In the genomic region with DNA sequence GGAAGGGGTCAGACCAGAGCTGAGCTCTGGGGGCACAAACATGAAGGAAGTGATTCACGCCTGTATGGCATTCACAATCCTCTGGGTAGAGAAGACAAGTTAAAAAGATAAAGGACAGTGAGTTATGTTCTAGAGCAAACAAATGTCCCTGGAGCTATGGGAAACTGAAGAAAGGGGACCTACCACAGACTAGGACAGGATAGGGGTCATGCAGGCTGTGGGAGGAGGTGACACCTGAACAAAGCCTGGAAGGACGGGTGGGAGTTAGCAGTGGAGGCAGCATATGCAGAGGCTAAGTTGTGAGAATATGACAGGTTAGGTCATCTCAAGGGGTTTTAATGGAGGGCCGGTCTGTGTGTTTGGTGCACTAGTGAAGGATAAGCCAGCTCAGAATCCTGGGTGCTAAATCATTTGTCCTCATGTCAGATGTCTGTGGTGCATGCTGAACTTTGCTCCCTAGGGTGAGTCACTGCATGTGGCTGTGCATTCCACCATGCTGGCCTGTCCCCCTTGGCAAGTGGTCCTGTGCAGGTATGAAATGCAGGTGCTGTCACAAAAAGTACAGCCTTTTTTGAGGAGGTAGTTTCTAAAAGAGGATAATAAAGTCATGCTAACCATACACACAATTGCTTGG, we compare ENCODE assay signal across 18 cellular contexts. TPM values are rescaled to one million over a fixed set of nuclear protein-coding genes. Genes with fewer than 3 reads are reported as not detected.
A peak's percentile ranks its signal among the peaks of the same experiment; 100 is the strongest.
DNase-seq lines count a peak whose midpoint lies in the region; ATAC-seq, FAIRE-seq and TF ChIP-seq lines count a peak whose summit lies in the region.
"Had no signal": no experiment of that assay in that cellular context is flagged by ENCODE, and none has a peak within 500 bp of the region (broad histone marks: within the 10 kb centered on the region; RNA-seq: fewer than 3 reads in every experiment).

No MANE protein-coding gene starts in this region.

- H4K20me1 ChIP-seq in K562 (replicated peaks; ENCODE audit: control insufficient read depth, insufficient read depth, low read length): no peaks in the 10 kb centered on the region

- H2AFZ ChIP-seq in K562 (ENCODE audit: low read depth, low read length): no peak overlapping the region
- H2AFZ ChIP-seq in mesenchymal stem cell (ENCODE audit: low read depth, low read length): no peak overlapping the region

- no peak overlapping the region for H3K23ac ChIP-seq in mesenchymal stem cell (ENCODE audit: low read length in 2 of 2)

- intact Hi-C loops in K562 (cut with micrococcal nuclease): no loop called here

- H3K9me1 ChIP-seq in K562 (ENCODE audit: control insufficient read depth, insufficient read depth, low read length): no peaks in the 10 kb centered on the region

- H2BK12ac ChIP-seq in mesenchymal stem cell (ENCODE audit: low read length in 2 of 2): no peak overlapping the region

- BruUV-seq in K562 (replicated peaks; lab: Mats Ljungman, UMichigan): no TSS peak

- H3K27ac ChIP-seq in A549 (no peak overlapping the region), K562 (ENCODE audit: extremely low read depth, low read depth, low read length) (no peak overlapping the region; the same call in 2 of the 3 replicates), mesenchymal stem cell (ENCODE audit: low read length, poor library complexity, severe bottlenecking) (no peak overlapping the region)
- H3K27ac ChIP-seq: SK-N-MC had no signal

- TF ChIP-seq CTCF in A549 (IDR thresholded peaks at IDR 0.05) (no peak), K562 (IDR thresholded peaks at IDR 0.05 in 2 of 3, conservative IDR thresholded peaks at IDR 0.05 in 1 of 3; ENCODE audit: insufficient read depth in 2 of 3, low read depth in 1 of 3, low read length in 3 of 3) (no peak)

- no peak overlapping the region for H3K4me3 ChIP-seq in A549
- H3K4me3 ChIP-seq in K562: no peak overlapping the region
- no peak overlapping the region for H3K4me3 ChIP-seq in mesenchymal stem cell (ENCODE audit: insufficient read depth in 1 of 2, low read depth in 1 of 2, low read length in 2 of 2)
- H3K4me3 ChIP-seq: GM12878, SK-N-MC had no signal

- H3K9me3 ChIP-seq in A549 (no peaks in the 10 kb centered on the region), K562 (replicated peaks; ENCODE audit: control insufficient read depth, insufficient read depth, low read depth, low read length) (no peaks in the 10 kb centered on the region), mesenchymal stem cell (ENCODE audit: control insufficient read depth, low read length) (no peaks in the 10 kb centered on the region)

- H3K4ac ChIP-seq in mesenchymal stem cell (ENCODE audit: low read depth in 1 of 2, low read length in 2 of 2): no peak overlapping the region

- TF ChIP-seq EP300 in A549 (IDR thresholded peaks at IDR 0.05) (no peak), K562 (IDR thresholded peaks at IDR 0.05; ENCODE audit: low read length) (no peak)

- POLR2A ChIA-PET in A549 (lab: Yijun Ruan, JAX): no interaction called here
- POLR2A ChIA-PET in K562 (lab: Yijun Ruan, JAX): interaction anchor here (0.7 to 1.0 kb wide), 3 partner anchors 9 to 1634 kb away, joined by 3 to 5 read pairs (median 3); no protein-coding TSS in a partner anchor

- CTCF ChIA-PET in A549 (lab: Yijun Ruan, JAX): no interaction called here
- CTCF ChIA-PET in K562 (lab: Yijun Ruan, JAX; ENCODE audit: low intra/inter-chr PET ratio): no interaction called here

- in situ Hi-C loops in K562 (cut with MboI): no loop called here

- TF ChIP-seq RAD21 in A549 (conservative IDR thresholded peaks at IDR 0.05 in 1 of 2, IDR thresholded peaks at IDR 0.05 in 1 of 2) (no peak), K562 (CRISPR knock-in tag; conservative IDR thresholded peaks at IDR 0.05 in 1 of 2, IDR thresholded peaks at IDR 0.05 in 1 of 2) (no peak)

- H4K91ac ChIP-seq in mesenchymal stem cell (ENCODE audit: low read length): peak overlapping the region; percentile 28

- H3K18ac ChIP-seq in mesenchymal stem cell (ENCODE audit: low read depth in 1 of 2, low read length in 2 of 2): no peak overlapping the region

- ATAC-seq in A549: peak; percentile 47 to 54; a peak in 2 of 6 replicates
- ATAC-seq in K562: peak; percentile 57
- no peak for ATAC-seq in HG02759 (IDR thresholded peaks at IDR 0.05; ENCODE audit: unreplicated experiment)
- ATAC-seq: GM12878 had no signal

- H2BK15ac ChIP-seq in mesenchymal stem cell (ENCODE audit: low read depth, poor library complexity, severe bottlenecking): no peak overlapping the region

- H2BK5ac ChIP-seq in mesenchymal stem cell (ENCODE audit: low read depth, low read length, poor library complexity, severe bottlenecking): no peak overlapping the region

- H3K9ac ChIP-seq in K562 (ENCODE audit: insufficient read depth in 1 of 2, low read depth in 2 of 2, low read length in 2 of 2): no peak overlapping the region
- H3K9ac ChIP-seq in mesenchymal stem cell (ENCODE audit: low read length): no peak overlapping the region

- H3K4me1 ChIP-seq in A549: no peaks in the 10 kb centered on the region
- H3K4me1 ChIP-seq in K562 (replicated peaks in 1 of 2; ENCODE audit: control insufficient read depth in 2 of 2, insufficient read depth in 2 of 2, low read length in 2 of 2): no peaks in the 10 kb centered on the region; a peak in 1 of 5 replicates
- no peaks in the 10 kb centered on the region for H3K4me1 ChIP-seq in mesenchymal stem cell (ENCODE audit: control insufficient read depth, insufficient read depth, low read depth, low read length)

- 34% methylated on average over 3 of the region's 3 CpGs for WGBS in A549 (ENCODE audit: missing lambda C conversion rate)
- 5% methylated on average over 3 of the region's 3 CpGs for WGBS in K562 (ENCODE audit: insufficient coverage, low coverage, missing lambda C conversion rate)
- 78% methylated on average over 3 of the region's 3 CpGs for WGBS in mesenchymal stem cell

- H3K79me1 ChIP-seq in mesenchymal stem cell (replicated peaks; ENCODE audit: low read length, poor library complexity, severe bottlenecking): no peaks in the 10 kb centered on the region

- H3K27me3 ChIP-seq in K562 (ENCODE audit: control insufficient read depth in 2 of 2, insufficient read depth in 2 of 2, low read length in 2 of 2): peaks cover 9 to 24% of the 10 kb centered on the region in 2 experiments
- no peaks in the 10 kb centered on the region for H3K27me3 ChIP-seq in mesenchymal stem cell (ENCODE audit: control insufficient read depth in 1 of 2, insufficient read depth in 1 of 2, low read length in 2 of 2)

- no peak overlapping the region for H2BK120ac ChIP-seq in mesenchymal stem cell (ENCODE audit: low read depth, low read length)

- DNase-seq in A549 (ENCODE audit: low read depth in 1 of 2, low spot score in 1 of 2) (no peak), HuH-7 (ENCODE audit: low spot score) (peak; percentile 37), K562 (ENCODE audit: extremely low read depth in 1 of 4, low spot score in 3 of 4) (peak in 1 of 4 experiments; percentile 14), mesenchymal stem cell (no peak), GM12891 (ENCODE audit: insufficient read length, low spot score) (no peak), UCSD-AML1 (lab: John Stamatoyannopoulos, UW; ENCODE audit: unreplicated experiment) (no peak), GOT3 (lab: John Stamatoyannopoulos, UW) (no peak)
- DNase-seq: 8988T; C1 segment of cervical spinal cord; NCI-H1436 treated with DMSO at 0.1 percent for 48 hours; NCI-H2081 treated with DMSO at 0.1 percent for 48 hours; NCI-H69; NK-92 treated with Interleukin-12 subunit alpha and Interleukin-12 subunit beta, amount 100 ng/mL, for 24 hours; OCI-M1 had no signal

- H3K79me2 ChIP-seq in K562 (ENCODE audit: control insufficient read depth, insufficient read depth, low read length): no peaks in the 10 kb centered on the region

- no peak overlapping the region for H4K8ac ChIP-seq in mesenchymal stem cell (ENCODE audit: low read length)

- H2AK5ac ChIP-seq in mesenchymal stem cell (ENCODE audit: low read length, severe bottlenecking): no peak overlapping the region

- H3K4me2 ChIP-seq in A549 (no peak overlapping the region), K562 (ENCODE audit: insufficient read depth, low read length) (no peak overlapping the region), mesenchymal stem cell (ENCODE audit: low read length, poor library complexity, severe bottlenecking) (no peak overlapping the region)

- no peaks in the 10 kb centered on the region for H3K36me3 ChIP-seq in K562 (ENCODE audit: control insufficient read depth, insufficient read depth, low read length)
- H3K36me3 ChIP-seq in mesenchymal stem cell (ENCODE audit: control insufficient read depth in 1 of 2, insufficient read depth in 2 of 2, low read depth in 1 of 2, low read length in 2 of 2): no peaks in the 10 kb centered on the region

- FAIRE-seq in A549 (lab: Jason Lieb, UNC): no peak
- no peak for FAIRE-seq in K562 (lab: Jason Lieb, UNC)
- FAIRE-seq in GM12891 (lab: Jason Lieb, UNC): no peak
- FAIRE-seq: GM12878 had no signal

- TF ChIP-seq POLR2A in A549 (IDR thresholded peaks at IDR 0.05; ENCODE audit: low read length): no peak
- no peak for TF ChIP-seq POLR2A in K562 (conservative IDR thresholded peaks at IDR 0.05)
- no peak for TF ChIP-seq POLR2A in GM12891 (IDR thresholded peaks at IDR 0.05; ENCODE audit: low read depth, low read length)

- H3K14ac ChIP-seq in mesenchymal stem cell (ENCODE audit: low read length in 2 of 2): no peak overlapping the region

RNA-seq across cellular contexts. Expression of gene TNN, which starts 28.5 kb away (rescaled TPM):
- polyA plus RNA-seq in A549 (2011; rRNA removed): not detected in 2 replicates
- not detected in 2 replicates for polyA plus RNA-seq in A549 (2012; cell fraction: cytosol; rRNA removed)
- polyA plus RNA-seq in A549 (2012; cell fraction: nucleus; rRNA removed): 0.02 TPM in 2 replicates
- polyA plus RNA-seq in A549 (2017; fragmentation: RNase III; extraction: RNeasy Plus Mini Kit Qiagen cat#74134 plus additional on column Dnase treatment): not detected in 3 replicates
- polyA minus RNA-seq in A549 (2011; rRNA and poly(A)+ RNA removed): 0.05 TPM in 1 of 2 replicates, not detected in the other
- total RNA-seq in K562 (2011; cell fraction: chromatin; rRNA removed; ENCODE audit: low replicate concordance): 0.05 TPM in 1 of 2 replicates, not detected in the other
- not detected in 2 replicates for total RNA-seq in K562 (2011; cell fraction: nucleolus; rRNA removed)
- not detected in 2 replicates for total RNA-seq in K562 (2011; cell fraction: nucleoplasm; rRNA removed)
- total RNA-seq in K562 (2014; rRNA removed): 0.08 TPM in 1 of 2 replicates, not detected in the other
- total RNA-seq in K562 (2014; rRNA removed; fragmentation: Illumina TruSeq; extraction: Trizol): 0.03 TPM in 1 of 2 replicates, not detected in the other
- 0.07 TPM in 1 of 2 replicates, not detected in the other for total RNA-seq in K562 (2015; rRNA removed; fragmentation: Illumina TruSeq; extraction: Trizol)
- total RNA-seq in K562 (2021): 0.09 TPM in 1 of 2 replicates, not detected in the other
- 0.04 TPM in 1 of 2 replicates, not detected in the other for polyA plus RNA-seq in K562 (2011; rRNA removed)
- 0.01 and 0.06 TPM in 2 replicates for polyA plus RNA-seq in K562 (2011; cell fraction: cytosol; rRNA removed)
- 0.03 and 0.04 TPM in 2 replicates for polyA plus RNA-seq in K562 (2011; cell fraction: nucleus; rRNA removed)
- polyA plus RNA-seq in K562 (2012): 0.04 and 0.15 TPM in 2 replicates
- polyA plus RNA-seq in K562 (2014; fragmentation: Illumina TruSeq; extraction: Trizol): 0.03 and 0.07 TPM in 2 replicates
- under 1 TPM in 1 of 2 experiments, not detected in 1; 0.01 TPM for polyA plus RNA-seq in K562 (2014; fragmentation: Nextera tagmentation; extraction: Ambion mirVana)
- polyA plus RNA-seq in K562 (2014; rRNA removed): 0.12 TPM in 1 of 2 replicates, not detected in the other
- polyA minus RNA-seq in K562 (2011; rRNA and poly(A)+ RNA removed): 0.03 TPM in 1 of 2 replicates, not detected in the other
- polyA minus RNA-seq in K562 (2011; cell fraction: cytosol; rRNA and poly(A)+ RNA removed): not detected in 2 replicates
- not detected in 2 replicates for polyA minus RNA-seq in K562 (2011; cell fraction: nucleus; rRNA and poly(A)+ RNA removed)
- polyA plus RNA-seq in mesenchymal stem cell (2013, experiment 1 of 2): not detected
- polyA plus RNA-seq in mesenchymal stem cell (2013, experiment 2 of 2): not detected
- 0.14 TPM for polyA plus RNA-seq in GM12891 (2012; ENCODE audit: low read depth, missing spikeins)
- total RNA-seq: LHCN-M2 had no signal
